ENCODE assay signal across 21 cellular contexts in the genomic region with DNA sequence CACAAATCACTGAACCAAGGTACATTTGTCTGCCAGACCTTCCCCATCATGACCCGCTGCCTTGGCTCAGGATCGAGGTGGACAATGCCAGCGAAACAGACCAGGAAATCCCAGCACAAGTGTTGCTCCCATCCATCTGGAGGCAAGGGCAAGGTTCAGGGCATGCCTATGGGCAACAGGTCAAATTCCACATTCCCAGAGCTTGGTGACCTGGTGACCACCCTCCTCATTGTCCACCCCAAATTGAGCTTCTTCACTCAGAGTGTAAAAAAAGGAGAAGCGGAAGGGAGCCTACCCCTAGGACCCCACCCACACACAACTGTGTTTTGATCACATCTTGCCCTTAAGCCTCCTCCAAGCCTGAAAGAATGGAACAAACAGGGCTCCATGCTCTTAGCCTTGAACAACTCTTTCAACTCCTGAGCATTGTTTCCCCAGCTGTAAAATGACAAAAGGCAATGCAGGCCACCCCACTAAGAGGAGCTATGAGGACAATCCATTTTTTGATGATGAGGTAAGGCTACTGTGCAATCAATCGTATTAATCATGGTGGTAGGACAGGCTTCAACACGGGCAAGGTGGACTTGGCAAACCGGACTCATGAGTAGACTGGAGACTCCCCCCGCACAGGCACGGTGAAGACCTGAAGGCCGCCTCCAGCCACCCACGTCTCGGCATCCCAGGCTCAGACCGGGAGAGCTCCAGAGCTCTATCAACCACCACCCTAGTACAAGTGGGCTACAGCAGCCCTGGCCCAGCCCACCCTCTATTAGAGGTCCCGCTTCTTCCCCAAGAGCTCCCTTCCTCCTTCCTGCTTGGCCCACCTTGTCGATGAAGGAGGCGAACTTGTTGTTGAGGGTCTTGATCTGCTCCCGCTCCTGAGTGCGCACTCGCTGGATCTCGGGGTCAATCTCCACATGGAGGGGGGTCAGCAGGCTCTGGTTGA. TPM values are rescaled to one million over a fixed set of nuclear protein-coding genes. Genes with fewer than 3 reads are reported as not detected.
"Had no signal": no experiment of that assay in that cellular context is flagged by ENCODE, and none has a peak within 500 bp of the region (broad histone marks: within the 10 kb centered on the region; RNA-seq: fewer than 3 reads in every experiment).

No MANE protein-coding gene starts in this region.

- H3K9me3 ChIP-seq: gastroesophageal sphincter, left lung, testis had no signal

- H3K27ac Mint-ChIP-seq: activated naive CD4-positive, alpha-beta T cell treated with anti-CD3 and anti-CD28 coated beads, Interleukin-2, amount 10 ng/mL, durations not matched to agents 7 days and 5 days; activated T-helper 17 cell treated with anti-CD3 and anti-CD28 coated beads, Interleukin-2, amount 50 U/mL, for 72 hours; memory B cell; stimulated activated naive CD8-positive, alpha-beta T cell treated with anti-CD3 and anti-CD28 coated beads, Interleukin-15, Interleukin-2, amounts not matched to agents 100 ng/mL and 50 ng/mL, for 24 hours had no signal

- H3K4me3 Mint-ChIP-seq: activated naive CD4-positive, alpha-beta T cell treated with anti-CD3 and anti-CD28 coated beads, Interleukin-2, amount 10 ng/mL, durations not matched to agents 7 days and 5 days; activated T-helper 17 cell treated with anti-CD3 and anti-CD28 coated beads, Interleukin-2, amount 50 U/mL, for 72 hours; memory B cell; naive thymus-derived CD8-positive, alpha-beta T cell; stimulated activated naive CD8-positive, alpha-beta T cell treated with anti-CD3 and anti-CD28 coated beads, Interleukin-15, Interleukin-2, amounts not matched to agents 100 ng/mL and 50 ng/mL, for 24 hours had no signal

- H3K4me1 ChIP-seq: gastroesophageal sphincter, left lung, testis had no signal

- H3K27me3 ChIP-seq: testis had no signal

- H3K27me3 Mint-ChIP-seq: naive thymus-derived CD8-positive, alpha-beta T cell; stimulated activated naive CD8-positive, alpha-beta T cell treated with anti-CD3 and anti-CD28 coated beads, Interleukin-15, Interleukin-2, amounts not matched to agents 100 ng/mL and 50 ng/mL, for 24 hours had no signal

- H3K27ac ChIP-seq: gastroesophageal sphincter, left lung, testis had no signal

- ATAC-seq: activated T-helper 17 cell treated with anti-CD3 and anti-CD28 coated beads, Interleukin-2, amount 50 U/mL, for 72 hours; gastroesophageal sphincter; left lung; naive thymus-derived CD8-positive, alpha-beta T cell had no signal

- H3K4me1 Mint-ChIP-seq: memory B cell had no signal

- H3K36me3 ChIP-seq: gastroesophageal sphincter, left lung had no signal

- H3K9me3 Mint-ChIP-seq: activated naive CD4-positive, alpha-beta T cell treated with anti-CD3 and anti-CD28 coated beads, Interleukin-2, amount 10 ng/mL, durations not matched to agents 7 days and 5 days; activated T-helper 17 cell treated with anti-CD3 and anti-CD28 coated beads, Interleukin-2, amount 50 U/mL, for 72 hours; memory B cell; naive thymus-derived CD8-positive, alpha-beta T cell; stimulated activated naive CD8-positive, alpha-beta T cell treated with anti-CD3 and anti-CD28 coated beads, Interleukin-15, Interleukin-2, amounts not matched to agents 100 ng/mL and 50 ng/mL, for 24 hours had no signal

- DNase-seq: activated CD4-positive, alpha-beta T cell treated with anti-CD3 and anti-CD28 coated beads, Interleukin-2, amount 50 U/mL, for 4 hours; activated CD4-positive, CD25-positive, alpha-beta regulatory T cell treated with anti-CD3 and anti-CD28 coated beads, Interleukin-2, amount 50 U/mL, for 72 hours; activated naive CD4-positive, alpha-beta T cell treated with anti-CD3 and anti-CD28 coated beads, Interleukin-2, amount 10 ng/mL, durations not matched to agents 7 days and 5 days; activated T-cell treated with anti-CD3 and anti-CD28 coated beads for 4 hours; amygdala; cerebellar nuclear complex; islet precursor cell; left lung; naive thymus-derived CD8-positive, alpha-beta T cell; nucleus accumbens; posterior cingulate gyrus; stimulated activated CD4-positive, alpha-beta T cell treated with anti-CD3 and anti-CD28 coated beads, Interleukin-4, amount 100 ng/mL, for 4 hours; stimulated activated CD8-positive, alpha-beta memory T cell treated with anti-CD3 and anti-CD28 coated beads, Interleukin-4, amount 100 ng/mL, for 48 hours; testis had no signal

- H3K4me3 ChIP-seq: gastroesophageal sphincter, left lung, testis had no signal

RNA-seq across cellular contexts. Expression of gene KRT79, which starts 0.9 kb away (rescaled TPM):
- total RNA-seq: dermis microvascular lymphatic vessel endothelial cell; gastroesophageal sphincter; mucosa of gallbladder; naive thymus-derived CD8-positive, alpha-beta T cell; ureter had no signal
- polyA plus RNA-seq: naive thymus-derived CD8-positive, alpha-beta T cell had no signal

RNA-seq across cellular contexts. Expression of gene KRT78, which starts 15.6 kb away (rescaled TPM):
- total RNA-seq: activated T-helper 17 cell treated with anti-CD3 and anti-CD28 coated beads, Interleukin-2, amount 50 U/mL, for 72 hours; dermis microvascular lymphatic vessel endothelial cell; left lung; mucosa of gallbladder; naive thymus-derived CD8-positive, alpha-beta T cell; ureter had no signal
- polyA plus RNA-seq: naive thymus-derived CD8-positive, alpha-beta T cell had no signal

RNA-seq across cellular contexts. Expression of gene KRT4, which starts 19.3 kb away (rescaled TPM):
- total RNA-seq: activated T-helper 17 cell treated with anti-CD3 and anti-CD28 coated beads, Interleukin-2, amount 50 U/mL, for 72 hours; dermis microvascular lymphatic vessel endothelial cell; mucosa of gallbladder; naive thymus-derived CD8-positive, alpha-beta T cell had no signal
- polyA plus RNA-seq: naive thymus-derived CD8-positive, alpha-beta T cell had no signal

RNA-seq across cellular contexts. Expression of gene KRT3, which starts 37.3 kb away (rescaled TPM):
- total RNA-seq: activated T-helper 17 cell treated with anti-CD3 and anti-CD28 coated beads, Interleukin-2, amount 50 U/mL, for 72 hours; dermis microvascular lymphatic vessel endothelial cell; gastroesophageal sphincter; left lung; mucosa of gallbladder; naive thymus-derived CD8-positive, alpha-beta T cell; testis; ureter had no signal
- polyA plus RNA-seq: naive thymus-derived CD8-positive, alpha-beta T cell had no signal

RNA-seq across cellular contexts. Expression of gene KRT76, which starts 56.1 kb away (rescaled TPM):
- total RNA-seq: activated T-helper 17 cell treated with anti-CD3 and anti-CD28 coated beads, Interleukin-2, amount 50 U/mL, for 72 hours; dermis microvascular lymphatic vessel endothelial cell; left lung; mucosa of gallbladder; naive thymus-derived CD8-positive, alpha-beta T cell; testis; ureter had no signal
- polyA plus RNA-seq: naive thymus-derived CD8-positive, alpha-beta T cell had no signal
